Comparison of ENCODE assay signal across 8 cellular contexts in genomic region chr7:130205084-130205947, GRCh38. TPM values are rescaled to one million over a fixed set of nuclear protein-coding genes. Genes with fewer than 3 reads are reported as not detected.
DNase-seq lines count a peak whose midpoint lies in the region; ATAC-seq, FAIRE-seq and TF ChIP-seq lines count a peak whose summit lies in the region.

Gene TMEM209 (minus strand): TSS chr7:130205406. CDS start chr7:130205375, 31 bp downstream.

- peak within 1 kb of the TSS; percentile 81 for H3K4me3 ChIP-seq in OCI-LY7 (ENCODE audit: low read depth, low read length, poor library complexity, severe bottlenecking)
- H3K4me3 ChIP-seq in endothelial cell of umbilical vein (replicated peaks in 1 of 3; ENCODE audit: insufficient read depth in 1 of 3, low read depth in 1 of 3, low read length in 3 of 3) = peak within 1 kb of the TSS; percentile 83 to 99 (median 91)

- dilution Hi-C loops in endothelial cell of umbilical vein (cut with MboI; ENCODE audit: extremely low pct_ligation_motif_present, low sequenced_read_pairs) = no loop called here

- H3K36me3 ChIP-seq in OCI-LY7 (ENCODE audit: insufficient read depth, low read length) (peaks cover 37% of the 10 kb centered on the region), endothelial cell of umbilical vein (ENCODE audit: control insufficient read depth in 2 of 2, extremely low read depth in 1 of 2, insufficient read depth in 2 of 2, low read length in 2 of 2) (peaks cover 0 to 3% of the 10 kb centered on the region in 2 experiments)

- H3K79me2 ChIP-seq in OCI-LY7 (ENCODE audit: insufficient read depth, low read depth, low read length) (peaks cover 25% of the 10 kb centered on the region), endothelial cell of umbilical vein (ENCODE audit: control insufficient read depth, insufficient read depth, low read length) (peaks cover 4% of the 10 kb centered on the region)

- H3K27ac ChIP-seq in OCI-LY7 (ENCODE audit: low read depth, low read length, poor library complexity, severe bottlenecking) (peak within 1 kb of the TSS; percentile 59), endothelial cell of umbilical vein (ENCODE audit: insufficient read depth, low read depth, low read length) (peak within 1 kb of the TSS; percentile 95)

- no peaks in the 10 kb centered on the region for H3K9me2 ChIP-seq in OCI-LY7 (ENCODE audit: insufficient read depth, low read length)

- BruUV-seq in OCI-LY7 (replicated peaks; lab: Mats Ljungman, UMichigan) (no TSS peak), endothelial cell of umbilical vein (replicated peaks; lab: Mats Ljungman, UMichigan) (TSS peak; percentile 91)

- DNase-seq in D721Med (ENCODE audit: insufficient read length, low spot score) = peak; percentile 60
- peak; percentile 83 for DNase-seq in HuH-7.5 (ENCODE audit: low spot score)
- peak; percentile 98 for DNase-seq in OCI-LY7 (ENCODE audit: low spot score)
- peak; percentile 88 for DNase-seq in activated T-cell treated with anti-CD3 and anti-CD28 coated beads for 1 hour (ENCODE audit: low read depth)
- peak; percentile 98 for DNase-seq in endothelial cell of umbilical vein (ENCODE audit: low read depth, low spot score)
- peak; percentile 96 for DNase-seq in midbrain (lab: John Stamatoyannopoulos, UW)
- DNase-seq in stimulated activated CD8-positive, alpha-beta memory T cell treated with anti-CD3 and anti-CD28 coated beads, Interleukin-2, amount 100 ng/mL, for 1 hour (ENCODE audit: low read depth in 2 of 2) = peak; percentile 87 to 88

- H3K9ac ChIP-seq in endothelial cell of umbilical vein (replicated peaks; ENCODE audit: extremely low read depth, insufficient read depth, low read length) = peak within 1 kb of the TSS; percentile 100

- CTCF ChIA-PET in OCI-LY7 (lab: Charles Lee; ENCODE audit: unreplicated experiment) (interaction anchor here (1.1 to 1.6 kb wide), 2 partner anchors 13 to 17 kb away, joined by 3 read pairs; no protein-coding TSS in a partner anchor), endothelial cell of umbilical vein (lab: Charles Lee) (interaction anchor here (0.9 to 1.4 kb wide), 9 partner anchors 18 to 553 kb away, joined by 3 to 9 read pairs (median 3); partner anchors contain the start of genes KLHDC10 and MEST)

- TF ChIP-seq CTCF in D721Med (IDR thresholded peaks at IDR 0.05; ENCODE audit: insufficient read depth, missing control alignments) = no peak
- TF ChIP-seq CTCF in OCI-LY7 (conservative IDR thresholded peaks at IDR 0.05; ENCODE audit: low read length) = no peak
- no peak for TF ChIP-seq CTCF in endothelial cell of umbilical vein (IDR thresholded peaks at IDR 0.05; ENCODE audit: extremely low read depth in 1 of 2, insufficient read depth in 1 of 2, low read depth in 1 of 2, low read length in 2 of 2)

- H4K20me1 ChIP-seq in OCI-LY7 (ENCODE audit: insufficient read depth, low read length) (no peaks in the 10 kb centered on the region), endothelial cell of umbilical vein (replicated peaks; ENCODE audit: control insufficient read depth, extremely low read depth, insufficient read depth, low read length) (no peaks in the 10 kb centered on the region)

- FAIRE-seq in D721Med (lab: Jason Lieb, UNC) (no peak), endothelial cell of umbilical vein (lab: Jason Lieb, UNC) (peak; percentile 95)

- TF ChIP-seq POLR2A in endothelial cell of umbilical vein (IDR thresholded peaks at IDR 0.05; ENCODE audit: low read depth, low read length) = peak; percentile 83

- H3K4me1 ChIP-seq in OCI-LY7 (ENCODE audit: insufficient read depth, low read length, poor library complexity, severe bottlenecking) (peaks cover 9% of the 10 kb centered on the region), endothelial cell of umbilical vein (ENCODE audit: control insufficient read depth, extremely low read depth, insufficient read depth, low read length) (peaks cover 8% of the 10 kb centered on the region)

- H3K9me3 ChIP-seq in OCI-LY7 (ENCODE audit: low read length) (peaks cover 4% of the 10 kb centered on the region), endothelial cell of umbilical vein (replicated peaks; ENCODE audit: control insufficient read depth, insufficient read depth, low read length) (no peaks in the 10 kb centered on the region)

- H3K9me1 ChIP-seq in endothelial cell of umbilical vein (replicated peaks; ENCODE audit: control insufficient read depth, extremely low read depth, insufficient read depth, low read length) = no peaks in the 10 kb centered on the region

- peak within 1 kb of the TSS; percentile 75 for H3K4me2 ChIP-seq in OCI-LY7 (ENCODE audit: low read length)
- H3K4me2 ChIP-seq in endothelial cell of umbilical vein (ENCODE audit: insufficient read depth, low read length) = peak within 1 kb of the TSS; percentile 99

- intact Hi-C loops in OCI-LY7 (cut with micrococcal nuclease; ENCODE audit: unreplicated experiment) = no loop called here
- intact Hi-C loops in endothelial cell of umbilical vein (cut with micrococcal nuclease) = loop anchor here (2.0 kb wide), 1 partner anchor 283 kb away; no protein-coding TSS in a partner anchor

- H3K27me3 ChIP-seq in endothelial cell of umbilical vein (ENCODE audit: control insufficient read depth in 2 of 2, insufficient read depth in 2 of 2, low read length in 2 of 2) = no peaks in the 10 kb centered on the region

- ATAC-seq in GM21526 (IDR thresholded peaks at IDR 0.05; ENCODE audit: low FRiP score, unreplicated experiment) = peak; percentile 95

- POLR2A ChIA-PET in OCI-LY7 (lab: Charles Lee) = interaction anchor here (0.6 to 2.5 kb wide), 20 partner anchors 9 to 635 kb away, joined by 3 to 26 read pairs (median 4); partner anchors contain the start of genes CEP41 and KLHDC10
- POLR2A ChIA-PET in endothelial cell of umbilical vein (lab: Charles Lee) = interaction anchor here (0.6 kb wide), 1 partner anchor 50 kb away, joined by 5 read pairs; no protein-coding TSS in a partner anchor

- H2AFZ ChIP-seq in OCI-LY7 (ENCODE audit: low read length) (peak within 1 kb of the TSS; percentile 84), endothelial cell of umbilical vein (ENCODE audit: low read depth, low read length) (peak within 1 kb of the TSS; percentile 98)

TF ChIP-seq in endothelial cell of umbilical vein, 7 proteins besides CTCF, POLR2A, EP300 and RAD21:
- TF ChIP-seq EZH2 (IDR thresholded peaks at IDR 0.05; ENCODE audit: borderline replicate concordance, low read depth, low read length, severe bottlenecking) (no peak), FOS (IDR thresholded peaks at IDR 0.05; ENCODE audit: borderline replicate concordance, insufficient read depth, low read length) (no peak), JUN (IDR thresholded peaks at IDR 0.05; ENCODE audit: borderline replicate concordance, insufficient read depth, insufficient read length, low read depth) (no peak), POLR2AphosphoS5 (IDR thresholded peaks at IDR 0.05; ENCODE audit: insufficient read depth, low read depth, low read length) (peak; percentile 83), MAX (IDR thresholded peaks at IDR 0.05; ENCODE audit: insufficient read depth, insufficient read length) (peak; percentile 42), GATA2 (IDR thresholded peaks at IDR 0.05; ENCODE audit: insufficient read depth, insufficient read length, low read depth, low read length) (no peak), MYC (IDR thresholded peaks at IDR 0.05; ENCODE audit: low read depth, low read length) (no peak)
TF ChIP-seq in endothelial cell of umbilical vein: peak in this region for 2.

RNA-seq across cellular contexts. Expression of gene TMEM209, which starts in this region (rescaled TPM):
- 18.1 and 21.1 TPM in 2 replicates for total RNA-seq in OCI-LY7 (2014; rRNA removed; shearing (Covaris generic))
- total RNA-seq in OCI-LY7 (2022) = 37.9 and 44.0 TPM in 2 replicates
- 11.6 and 16.6 TPM in 2 replicates for total RNA-seq in endothelial cell of umbilical vein
- polyA plus RNA-seq in endothelial cell of umbilical vein = 12.9 and 13.0 TPM in 2 replicates
- polyA plus RNA-seq in endothelial cell of umbilical vein (2011; cell fraction: cytosol; rRNA removed) = 7.4 and 8.4 TPM in 2 replicates
- 8.6 and 9.2 TPM in 2 replicates for polyA plus RNA-seq in endothelial cell of umbilical vein (2011; cell fraction: nucleus; rRNA removed)
- polyA plus RNA-seq in endothelial cell of umbilical vein (2012) = 7.3 and 12.7 TPM in 2 replicates
- 23.8 and 37.0 TPM in 2 replicates for polyA minus RNA-seq in endothelial cell of umbilical vein
- 34.6 TPM for polyA minus RNA-seq in endothelial cell of umbilical vein (2011; cell fraction: cytosol; rRNA and poly(A)+ RNA removed)
- polyA minus RNA-seq in endothelial cell of umbilical vein (2011; cell fraction: nucleus; rRNA and poly(A)+ RNA removed) = 10.9 and 15.7 TPM in 2 replicates

Comparison
In these comparisons a context has a peak if more than half of its experiments do, and no peak if none do; other contexts are left out.
1. Peak in every context shown above with its lines: DNase-seq, ATAC-seq, H3K4me3 ChIP-seq and H3K27ac ChIP-seq.